ENCODE assay signal across 9 cellular contexts in the genomic region with DNA sequence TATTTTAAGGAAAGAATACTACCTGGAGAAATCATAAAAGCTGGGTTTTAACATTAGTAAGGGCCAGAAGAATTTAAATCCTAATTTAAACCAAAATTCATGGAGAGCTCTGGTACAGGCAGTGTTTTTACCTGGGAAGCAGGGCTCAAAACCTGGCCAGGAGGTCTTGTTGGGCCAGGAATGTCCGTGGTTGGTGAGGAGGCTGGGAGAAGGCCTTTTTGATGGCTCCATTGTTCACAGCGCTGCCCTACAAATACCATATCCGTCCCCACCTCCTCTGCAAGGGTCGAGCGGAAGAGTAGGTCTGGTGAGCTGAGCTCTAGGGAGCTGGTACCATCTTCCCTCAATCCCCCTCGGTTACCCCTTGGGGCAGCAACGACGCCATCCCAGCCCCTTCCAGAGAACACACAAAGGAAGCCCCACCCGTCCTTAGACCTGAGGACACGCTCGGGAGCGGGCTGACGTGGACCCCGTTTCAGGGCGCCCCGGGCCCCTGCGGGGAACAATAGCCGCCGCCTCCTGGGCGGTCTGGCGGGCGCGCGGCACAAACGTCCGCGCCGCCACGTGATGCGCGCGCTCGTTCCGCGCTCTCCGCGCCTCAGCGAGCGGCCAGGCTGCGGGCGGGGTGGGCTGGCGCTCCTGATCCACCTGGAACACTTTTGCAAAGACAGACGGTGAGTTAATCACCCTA. TPM values are rescaled to one million over a fixed set of nuclear protein-coding genes. Genes with fewer than 3 reads are reported as not detected.
DNase-seq lines count a peak whose midpoint lies in the region; TF ChIP-seq lines count a peak whose summit lies in the region.
"Had no signal": no experiment of that assay in that cellular context is flagged by ENCODE, and none has a peak within 500 bp of the region (broad histone marks: within the 10 kb centered on the region; RNA-seq: fewer than 3 reads in every experiment).

No MANE protein-coding gene starts in this region.

- H3K27ac Mint-ChIP-seq in T-helper 1 cell treated with Interleukin-12 subunit alpha and Interleukin-12 subunit beta and Interleukin-4 antibody, amounts not matched to agents 30 μg/mL and 1 μg/mL, for 36 hours, result no peak overlapping the region

- WGBS in hepatocyte (ENCODE audit: low lambda C conversion rate, missing lambda C conversion rate), result 5% methylated on average over 39 of the region's 43 CpGs
- 4 to 22% (median 6%) methylated on average over 6 to 43 of the region's 43 CpGs for WGBS in stomach, 5 donors

- H3K4me3 ChIP-seq in hepatocyte, result peak overlapping the region; percentile 23
- H3K4me3 ChIP-seq in stomach, result peak overlapping the region; percentile 19 to 26 (median 25)

- intact Hi-C loops in stomach (cut with DNase I; ENCODE audit: low total_unique reads), result no loop called here

- no peak for TF ChIP-seq CTCF in hepatocyte (IDR thresholded peaks at IDR 0.05; ENCODE audit: poor library complexity)
- no peak for TF ChIP-seq CTCF in stomach (IDR thresholded peaks at IDR 0.05)

- H3K27me3 Mint-ChIP-seq in T-helper 1 cell treated with Interleukin-12 subunit alpha and Interleukin-12 subunit beta and Interleukin-4 antibody, amounts not matched to agents 30 μg/mL and 1 μg/mL, for 36 hours (ENCODE audit: low read depth), result peaks cover 93% of the 10 kb centered on the region

- no peaks in the 10 kb centered on the region for H3K79me2 ChIP-seq in hepatocyte

- no peak overlapping the region for H3K27ac ChIP-seq in hepatocyte
- peak overlapping the region; percentile 29 to 56 (median 50) for H3K27ac ChIP-seq in stomach

- H3K9me2 ChIP-seq in hepatocyte (replicated peaks; ENCODE audit: insufficient read depth), result no peaks in the 10 kb centered on the region

- no peaks in the 10 kb centered on the region for H3K9me3 Mint-ChIP-seq in T-helper 1 cell treated with Interleukin-12 subunit alpha and Interleukin-12 subunit beta and Interleukin-4 antibody, amounts not matched to agents 30 μg/mL and 1 μg/mL, for 36 hours

- TF ChIP-seq EP300 in stomach (IDR thresholded peaks at IDR 0.05), result no peak

- H3K9me3 ChIP-seq in hepatocyte (ENCODE audit: low read depth), result no peaks in the 10 kb centered on the region
- peaks cover 0 to under 1% (median 0%) of the 10 kb centered on the region in 4 donors for H3K9me3 ChIP-seq in stomach

- no peak for DNase-seq in T-helper 1 cell
- DNase-seq in NCI-H69 (lab: John Stamatoyannopoulos, UW), result peak; percentile 90
- no peak for DNase-seq in hepatocyte (ENCODE audit: low spot score)
- DNase-seq in stomach, result no peak
- DNase-seq in stimulated activated CD8-positive, alpha-beta memory T cell treated with anti-CD3 and anti-CD28 coated beads, Interleukin-4, amount 100 ng/mL, for 48 hours, result no peak
- DNase-seq in GOT3 (lab: John Stamatoyannopoulos, UW), result no peak
- no peak for DNase-seq in NCI-H446 treated with DMSO at 0.1 percent for 48 hours (lab: John Stamatoyannopoulos, UW)
- DNase-seq: AML-193 had no signal

- H3K36me3 Mint-ChIP-seq in T-helper 1 cell treated with Interleukin-12 subunit alpha and Interleukin-12 subunit beta and Interleukin-4 antibody, amounts not matched to agents 30 μg/mL and 1 μg/mL, for 36 hours (ENCODE audit: low read depth), result peaks cover 1% of the 10 kb centered on the region

- H2AFZ ChIP-seq in hepatocyte, result peak overlapping the region; percentile 63

- peak overlapping the region; percentile 38 for H3K4me3 Mint-ChIP-seq in T-helper 1 cell treated with Interleukin-12 subunit alpha and Interleukin-12 subunit beta and Interleukin-4 antibody, amounts not matched to agents 30 μg/mL and 1 μg/mL, for 36 hours

- no peak for TF ChIP-seq POLR2A in stomach (IDR thresholded peaks at IDR 0.05)

- H3K4me1 ChIP-seq in hepatocyte (ENCODE audit: insufficient read depth), result peaks cover 17% of the 10 kb centered on the region
- H3K4me1 ChIP-seq in stomach, result peaks cover 0 to 27% (median 18%) of the 10 kb centered on the region in 4 donors

- peaks cover 100% of the 10 kb centered on the region for H3K27me3 ChIP-seq in hepatocyte
- H3K27me3 ChIP-seq in stomach, result peaks cover 28 to 100% (median 61%) of the 10 kb centered on the region in 3 donors

- H3K36me3 ChIP-seq in hepatocyte (replicated peaks; ENCODE audit: insufficient read depth, low read depth) (no peaks in the 10 kb centered on the region), stomach (no peaks in the 10 kb centered on the region)

- no peaks in the 10 kb centered on the region for H3K4me1 Mint-ChIP-seq in T-helper 1 cell treated with Interleukin-12 subunit alpha and Interleukin-12 subunit beta and Interleukin-4 antibody, amounts not matched to agents 30 μg/mL and 1 μg/mL, for 36 hours (ENCODE audit: low read depth)

- H4K20me1 ChIP-seq in hepatocyte (ENCODE audit: insufficient read depth, poor library complexity, severe bottlenecking), result no peaks in the 10 kb centered on the region

- H3K4me2 ChIP-seq in hepatocyte, result peak overlapping the region; percentile 87

RNA-seq across cellular contexts. Expression of a gene that starts 10.7 kb away (rescaled TPM):
- total RNA-seq in hepatocyte, result not detected in 2 replicates
- not detected in 2 replicates for polyA plus RNA-seq in hepatocyte
- under 1 TPM in 1 of 5 donors, not detected in 4; 0.18 TPM for total RNA-seq in stomach
- polyA plus RNA-seq in stomach, result under 1 TPM in 2 of 3 donors, not detected in 1; 0.12 to 0.23 TPM

RNA-seq across cellular contexts. Expression of a gene that starts 20.6 kb away (rescaled TPM):
- total RNA-seq in hepatocyte (0.13 and 0.20 TPM in 2 replicates), stomach (10 to 100 TPM in 1 of 5 donors, 1 to 10 TPM in 2, not detected in 2; 1.5 to 11.0 (median 2.5) TPM)
- polyA plus RNA-seq in hepatocyte (0.41 TPM in 1 of 2 replicates, not detected in the other), stomach (1 to 10 TPM in 1 of 3 donors, under 1 TPM in 2; 0.44 to 2.7 (median 0.78) TPM)

RNA-seq across cellular contexts. Expression of a gene that starts 26.4 kb away (rescaled TPM):
- total RNA-seq in hepatocyte (0.40 and 0.70 TPM in 2 replicates), stomach (1 to 10 TPM in 2 of 5 donors, not detected in 3; 2.4 to 9.6 TPM)
- polyA plus RNA-seq in hepatocyte (0.13 TPM in 1 of 2 replicates, not detected in the other), stomach (under 1 TPM in 2 of 3 donors, not detected in 1; 0.25 to 0.75 TPM)

RNA-seq across cellular contexts. Expression of a gene that starts 48.2 kb away (rescaled TPM):
- total RNA-seq in hepatocyte, result 1.3 TPM in 2 replicates
- 0.77 TPM in 1 of 2 replicates, not detected in the other for polyA plus RNA-seq in hepatocyte
- total RNA-seq in stomach, result 10 to 100 TPM in 1 of 5 donors, 1 to 10 TPM in 1, under 1 TPM in 1, not detected in 2; 0.58 to 15.9 (median 5.1) TPM
- 1 to 10 TPM in 2 of 3 donors, under 1 TPM in 1; 0.87 to 1.8 (median 1.7) TPM for polyA plus RNA-seq in stomach

RNA-seq across cellular contexts. Expression of a gene that starts 55.2 kb away (rescaled TPM):
- 2.4 and 2.9 TPM in 2 replicates for total RNA-seq in hepatocyte
- polyA plus RNA-seq in hepatocyte, result 3.0 and 4.7 TPM in 2 replicates
- under 1 TPM in 1 of 5 donors, not detected in 4; 0.18 TPM for total RNA-seq in stomach
- under 1 TPM; 0.31 to 0.76 (median 0.68) TPM for polyA plus RNA-seq in stomach
